ENCODE assay signal across 8 cellular contexts in the genomic region with DNA sequence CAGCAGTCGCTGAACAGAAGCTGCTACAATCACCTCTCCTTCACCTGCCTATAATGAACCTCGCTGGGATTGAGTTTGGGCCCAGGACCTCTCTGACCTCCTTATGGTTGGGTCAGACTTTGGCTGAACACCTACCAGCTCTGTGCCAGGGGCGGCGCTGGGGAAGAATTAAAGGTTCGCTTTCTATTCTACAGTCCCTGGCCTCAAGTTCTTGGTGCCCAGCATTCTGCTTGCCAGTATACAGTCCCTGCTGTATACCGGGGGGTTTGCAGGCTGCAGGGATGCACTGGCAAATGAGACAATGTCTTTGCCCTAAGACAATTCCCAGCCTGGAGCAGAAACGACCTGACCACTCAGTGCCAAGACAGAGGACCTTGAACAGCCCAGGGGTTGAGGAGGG. TPM values are rescaled to one million over a fixed set of nuclear protein-coding genes. Genes with fewer than 3 reads are reported as not detected.
DNase-seq lines count a peak whose midpoint lies in the region; FAIRE-seq lines count a peak whose summit lies in the region.

No MANE protein-coding gene starts in this region.

- H3K27ac ChIP-seq in iPS-20b (ENCODE audit: low read length) (no peak overlapping the region), subcutaneous abdominal adipose tissue (ENCODE audit: low read depth, low read length) (no peak overlapping the region)

- H3K4me1 Mint-ChIP-seq in activated CD4-positive, alpha-beta memory T cell treated with anti-CD3 and anti-CD28 coated beads, Interleukin-2, amount 10 ng/mL, durations not matched to agents 7 days and 5 days, result peaks cover 19% of the 10 kb centered on the region

- H3K9ac ChIP-seq in iPS-20b (ENCODE audit: low read depth, low read length), result peak overlapping the region; percentile 54; the same call in 1 of the 2 replicates
- H3K9ac ChIP-seq in subcutaneous abdominal adipose tissue (ENCODE audit: low read length in 5 of 5), result peak overlapping the region in 3 of 5 donors; percentile 46 to 77 (median 73)

- H3K9me3 Mint-ChIP-seq in activated CD4-positive, alpha-beta memory T cell treated with anti-CD3 and anti-CD28 coated beads, Interleukin-2, amount 10 ng/mL, durations not matched to agents 7 days and 5 days, result no peaks in the 10 kb centered on the region

- H3K4me3 ChIP-seq in iPS-20b (ENCODE audit: low read length) (peak overlapping the region; percentile 71), subcutaneous abdominal adipose tissue (ENCODE audit: low read depth in 1 of 5, low read length in 5 of 5) (peak overlapping the region; percentile 66 to 94 (median 86))

- DNase-seq in activated CD4-positive, alpha-beta T cell treated with anti-CD3 and anti-CD28 coated beads for 1 hour, result peak; percentile 10
- DNase-seq in activated CD4-positive, alpha-beta T cell treated with anti-CD3 and anti-CD28 coated beads for 4 hours, result no peak
- no peak for DNase-seq in activated CD4-positive, alpha-beta memory T cell treated with anti-CD3 and anti-CD28 coated beads, Interleukin-2, amount 10 ng/mL, durations not matched to agents 7 days and 5 days
- DNase-seq in ecto neural progenitor cell (ENCODE audit: low spot score) (no peak), NCI-H2081 treated with DMSO at 0.1 percent for 48 hours (lab: John Stamatoyannopoulos, UW) (no peak), HTR-8/SVneo (ENCODE audit: insufficient read length, low spot score) (no peak)

- no peaks in the 10 kb centered on the region for H3K9me3 ChIP-seq in iPS-20b (ENCODE audit: insufficient read depth, low read depth, low read length)
- H3K9me3 ChIP-seq in subcutaneous abdominal adipose tissue (ENCODE audit: control insufficient read depth in 5 of 5, low read length in 5 of 5), result no peaks in the 10 kb centered on the region

- H3K27me3 ChIP-seq in iPS-20b (ENCODE audit: insufficient read depth, low read length) (peaks cover 12% of the 10 kb centered on the region; the same call in 1 of the 2 replicates), subcutaneous abdominal adipose tissue (ENCODE audit: control insufficient read depth in 5 of 5, insufficient read depth in 4 of 5, low read length in 5 of 5) (no peaks in the 10 kb centered on the region)

- no peaks in the 10 kb centered on the region for H3K36me3 Mint-ChIP-seq in activated CD4-positive, alpha-beta memory T cell treated with anti-CD3 and anti-CD28 coated beads, Interleukin-2, amount 10 ng/mL, durations not matched to agents 7 days and 5 days (ENCODE audit: low read depth)

- peak overlapping the region; percentile 63 for H3K4me3 Mint-ChIP-seq in activated CD4-positive, alpha-beta memory T cell treated with anti-CD3 and anti-CD28 coated beads, Interleukin-2, amount 10 ng/mL, durations not matched to agents 7 days and 5 days

- FAIRE-seq in HTR-8/SVneo (lab: Jason Lieb, UNC), result no peak

- POLR2A ChIA-PET in activated CD4-positive, alpha-beta memory T cell treated with anti-CD3 and anti-CD28 coated beads, Interleukin-2, amount 10 ng/mL, durations not matched to agents 7 days and 5 days (lab: Charles Lee), result interaction anchor here (0.6 to 1.9 kb wide), 3 partner anchors 44 to 70 kb away, joined by 3 to 7 read pairs (median 6); no protein-coding TSS in a partner anchor

- H3K4me1 ChIP-seq in iPS-20b (ENCODE audit: insufficient read depth, low read length), result peaks cover 17% of the 10 kb centered on the region; the same call in 1 of the 2 replicates
- peaks cover 3 to 18% (median 16%) of the 10 kb centered on the region in 5 donors for H3K4me1 ChIP-seq in subcutaneous abdominal adipose tissue (ENCODE audit: control insufficient read depth in 5 of 5, insufficient read depth in 5 of 5, low read length in 5 of 5)

- CTCF ChIA-PET in activated CD4-positive, alpha-beta memory T cell treated with anti-CD3 and anti-CD28 coated beads, Interleukin-2, amount 10 ng/mL, durations not matched to agents 7 days and 5 days (lab: Charles Lee), result interaction anchor here (0.7 to 1.8 kb wide), 6 partner anchors 13 to 166 kb away, joined by 3 to 9 read pairs (median 4); no protein-coding TSS in a partner anchor

- H3K36me3 ChIP-seq in iPS-20b (ENCODE audit: insufficient read depth, low read depth, low read length) (no peaks in the 10 kb centered on the region), subcutaneous abdominal adipose tissue (ENCODE audit: control insufficient read depth in 5 of 5, insufficient read depth in 5 of 5, low read length in 5 of 5) (no peaks in the 10 kb centered on the region)

- peaks cover 4% of the 10 kb centered on the region for H3K27me3 Mint-ChIP-seq in activated CD4-positive, alpha-beta memory T cell treated with anti-CD3 and anti-CD28 coated beads, Interleukin-2, amount 10 ng/mL, durations not matched to agents 7 days and 5 days

- no peak overlapping the region for H3K27ac Mint-ChIP-seq in activated CD4-positive, alpha-beta memory T cell treated with anti-CD3 and anti-CD28 coated beads, Interleukin-2, amount 10 ng/mL, durations not matched to agents 7 days and 5 days

RNA-seq across cellular contexts. Expression of a gene that starts 0.9 kb away (rescaled TPM):
- total RNA-seq in activated CD4-positive, alpha-beta memory T cell treated with anti-CD3 and anti-CD28 coated beads, Interleukin-2, amount 10 ng/mL, durations not matched to agents 7 days and 5 days, result 10 to 100 TPM; 20.4 to 22.6 TPM
